ENCODE assay signal across 8 cellular contexts in the genomic region with DNA sequence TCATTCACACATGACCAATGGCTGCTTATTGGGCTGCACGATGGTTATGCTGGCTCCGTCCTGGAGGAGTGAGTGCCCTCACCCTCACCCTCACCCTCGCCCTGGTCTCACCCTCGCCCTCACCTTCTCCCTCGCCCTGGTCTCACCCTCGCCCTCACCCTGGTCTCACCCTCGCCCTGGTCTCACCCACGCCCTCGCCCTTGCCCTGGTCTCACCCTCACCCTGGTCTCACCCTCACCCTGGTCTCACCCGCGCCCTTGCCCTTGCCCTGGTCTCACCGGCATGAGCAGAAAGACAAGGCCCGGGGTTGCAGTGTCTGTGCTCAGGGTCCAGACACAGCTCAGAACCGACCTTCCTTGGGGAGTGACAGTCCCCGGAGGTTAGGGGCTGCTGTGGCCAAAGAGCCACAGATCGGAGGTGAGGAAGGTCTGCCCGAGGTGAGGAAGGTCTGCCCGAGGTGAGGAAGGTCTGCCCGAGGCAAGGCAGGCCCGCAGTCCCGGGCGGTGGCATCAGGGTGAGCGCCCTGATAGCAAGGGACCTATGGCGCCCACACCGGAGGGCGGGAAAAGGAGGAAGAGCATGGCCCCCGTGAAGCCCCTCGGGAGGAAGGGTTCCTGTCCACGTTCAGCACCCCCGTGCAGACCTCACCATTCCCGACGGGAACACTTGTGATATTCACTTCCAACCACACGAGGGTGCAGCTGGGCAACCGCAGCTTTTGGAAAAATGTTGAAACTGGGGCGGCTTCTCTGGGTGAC.
DNase-seq lines count a peak whose midpoint lies in the region; ATAC-seq, FAIRE-seq and TF ChIP-seq lines count a peak whose summit lies in the region.

No MANE protein-coding gene starts in this region.

- peak; percentile 95 for FAIRE-seq in H54 (lab: Jason Lieb, UNC)

- ATAC-seq in HG02970 (IDR thresholded peaks at IDR 0.05; ENCODE audit: low FRiP score, unreplicated experiment) = no peak

- no peak overlapping the region for H3K4me3 ChIP-seq in fibroblast of villous mesenchyme (ENCODE audit: low read depth, low read length)

- TF ChIP-seq CTCF in fibroblast of villous mesenchyme (IDR thresholded peaks at IDR 0.05; ENCODE audit: insufficient read depth, low read depth, low read length) = peak; percentile 77

- DNase-seq in H54 (ENCODE audit: insufficient read length, low spot score) (peak; percentile 94), SK-N-DZ (ENCODE audit: low spot score) (peak; percentile 35), fibroblast of villous mesenchyme (ENCODE audit: low read depth) (peak; percentile 61), pons (ENCODE audit: low spot score) (peak; percentile 71), SKM-1 treated with dmso at 0.1 percent for 144 hours (lab: John Stamatoyannopoulos, UW; ENCODE audit: unreplicated experiment) (no peak), CD1c-positive myeloid dendritic cell (ENCODE audit: extremely low spot score) (no peak)
- no peak for DNase-seq in NK-92 treated with Interleukin-12 subunit alpha and Interleukin-12 subunit beta, amount 100 ng/mL, for 24 hours (lab: John Stamatoyannopoulos, UW)

- TF ChIP-seq POLR2A in H54 (IDR thresholded peaks at IDR 0.05; ENCODE audit: low read depth, low read length) = no peak

Comparison
In these comparisons a context has a peak if more than half of its experiments do, and no peak if none do; other contexts are left out.
1. DNase-seq: peak in H54 (single experiment), SK-N-DZ (single experiment), fibroblast of villous mesenchyme (single experiment) and pons (single experiment); none in SKM-1 treated with dmso at 0.1 percent for 144 hours (single experiment), CD1c-positive myeloid dendritic cell (single experiment) and NK-92 treated with Interleukin-12 subunit alpha and Interleukin-12 subunit beta, amount 100 ng/mL, for 24 hours (single experiment).